29 cellular contexts compared by ENCODE assay signal in genomic region chr17:38317081-38317480, GRCh38. TPM values are rescaled to one million over a fixed set of nuclear protein-coding genes. Genes with fewer than 3 reads are reported as not detected.
DNase-seq lines count a peak whose midpoint lies in the region; ATAC-seq, FAIRE-seq and TF ChIP-seq lines count a peak whose summit lies in the region.
"Had no signal": no experiment of that assay in that cellular context is flagged by ENCODE, and none has a peak within 500 bp of the region (broad histone marks: within the 10 kb centered on the region; RNA-seq: fewer than 3 reads in every experiment).

No MANE protein-coding gene starts in this region.

- H2BK5ac ChIP-seq in IMR-90 (ENCODE audit: low read depth, low read length, poor library complexity, severe bottlenecking), result peak overlapping the region; percentile 67

- H2BK120ac ChIP-seq in IMR-90 (ENCODE audit: low read depth, low read length), result no peak overlapping the region

- H2AK5ac ChIP-seq in IMR-90 (ENCODE audit: low read depth, low read length), result no peak overlapping the region

- intact Hi-C loops in IMR-90 (cut with micrococcal nuclease), result no loop called here

- no peak overlapping the region for H2AK9ac ChIP-seq in IMR-90 (replicated peaks; ENCODE audit: low read depth, low read length, poor library complexity)

- H2BK15ac ChIP-seq in IMR-90 (ENCODE audit: low read depth, low read length), result no peak overlapping the region

- no peak for TF ChIP-seq RAD21 in IMR-90 (IDR thresholded peaks at IDR 0.05; ENCODE audit: low read length)

- H2AFZ ChIP-seq in GM23338 (no peak overlapping the region), IMR-90 (replicated peaks; ENCODE audit: low read length, poor library complexity) (no peak overlapping the region), keratinocyte (ENCODE audit: control insufficient read depth, low read length) (no peak overlapping the region)
- H2AFZ ChIP-seq: GM23248 had no signal

- no peak for TF ChIP-seq CTCF in GM23338 (conservative IDR thresholded peaks at IDR 0.05; ENCODE audit: low read depth in 2 of 2)
- no peak for TF ChIP-seq CTCF in IMR-90 (conservative IDR thresholded peaks at IDR 0.05; ENCODE audit: low read depth, low read length)
- TF ChIP-seq CTCF in endodermal cell (conservative IDR thresholded peaks at IDR 0.05), result no peak
- TF ChIP-seq CTCF in keratinocyte (optimal IDR thresholded peaks at IDR 0.05 in 1 of 3, IDR thresholded peaks at IDR 0.05 in 1 of 3, conservative IDR thresholded peaks at IDR 0.05 in 1 of 3; ENCODE audit: extremely low read depth in 1 of 3, insufficient read depth in 2 of 3, low read length in 3 of 3), result no peak

- H3K23ac ChIP-seq in IMR-90 (ENCODE audit: low read depth, low read length), result peak overlapping the region; percentile 49; the same call in 1 of the 2 replicates

- no peak overlapping the region for H2BK20ac ChIP-seq in IMR-90 (ENCODE audit: low read depth, low read length)

- no peaks in the 10 kb centered on the region for H3K9me1 ChIP-seq in IMR-90 (ENCODE audit: insufficient read depth, low read length)
- no peaks in the 10 kb centered on the region for H3K9me1 ChIP-seq in keratinocyte (ENCODE audit: control insufficient read depth, extremely low read depth, insufficient read depth, low read length)

- no peak for FAIRE-seq in keratinocyte (lab: Jason Lieb, UNC)
- FAIRE-seq: A549, GM18507 had no signal

- H3K79me1 ChIP-seq in IMR-90 (ENCODE audit: low read depth in 1 of 2, low read length in 2 of 2), result no peaks in the 10 kb centered on the region

- H4K20me1 ChIP-seq in GM23338 (replicated peaks; ENCODE audit: insufficient read depth), result no peaks in the 10 kb centered on the region
- H4K20me1 ChIP-seq in IMR-90 (ENCODE audit: insufficient read depth, low read length), result no peaks in the 10 kb centered on the region
- no peaks in the 10 kb centered on the region for H4K20me1 ChIP-seq in keratinocyte (ENCODE audit: control insufficient read depth, extremely low read depth, insufficient read depth, low read length)

- no peak overlapping the region for H3K4ac ChIP-seq in IMR-90 (ENCODE audit: low read depth, low read length)

- no CpG with 5 or more reads among the region's 3 CpGs for WGBS in IMR-90 (ENCODE audit: extremely low coverage in 2 of 2, insufficient read length in 1 of 2), 2 experiments
- WGBS in endodermal cell (ENCODE audit: insufficient coverage in 1 of 2, insufficient read length in 1 of 2), 2 experiments, result 92 to 100% methylated on average over 1 of the region's 3 CpGs

- H3K36me3 Mint-ChIP-seq in GM23338 (ENCODE audit: low read depth) (peaks cover 43% of the 10 kb centered on the region), endodermal cell (ENCODE audit: low read depth) (peaks cover 47% of the 10 kb centered on the region)
- peaks cover 27% of the 10 kb centered on the region for H3K36me3 Mint-ChIP-seq in activated T-cell treated with anti-CD3 and anti-CD28 coated beads, Interleukin-2, amount 50 U/mL, for 4 hours (ENCODE audit: insufficient read depth)

- peak overlapping the region; percentile 90; the same call in 1 of the 2 replicates for H4K5ac ChIP-seq in IMR-90 (ENCODE audit: low read depth, low read length)

- peak overlapping the region in 1 of 2 experiments; percentile 2; a peak in 1 of 4 replicates for H4K8ac ChIP-seq in IMR-90 (ENCODE audit: low read depth in 2 of 2, low read length in 2 of 2)

- TF ChIP-seq POLR2A in IMR-90 (IDR thresholded peaks at IDR 0.05; ENCODE audit: low read depth, low read length), result no peak

- H3K27ac ChIP-seq in GM23338 (ENCODE audit: low read depth), result peak overlapping the region; percentile 59; the same call in 1 of the 2 replicates
- no peak overlapping the region for H3K27ac ChIP-seq in IMR-90 (ENCODE audit: insufficient read depth, low read length)
- H3K27ac ChIP-seq in endodermal cell (ENCODE audit: low read depth, low read length), result no peak overlapping the region
- no peak overlapping the region for H3K27ac ChIP-seq in keratinocyte (ENCODE audit: control insufficient read depth, insufficient read depth, low read length)
- H3K27ac ChIP-seq: GM23248, HL-60, SJCRH30 had no signal

- in situ Hi-C loops in IMR-90 (cut with MboI; ENCODE audit: low sequenced_read_pairs), result no loop called here

- H3K27me3 ChIP-seq in GM23338 (ENCODE audit: insufficient read depth) (no peaks in the 10 kb centered on the region), IMR-90 (ENCODE audit: control insufficient read depth, insufficient read depth, low read length) (no peaks in the 10 kb centered on the region), endodermal cell (ENCODE audit: control insufficient read depth, insufficient read depth, low read length, poor library complexity, severe bottlenecking) (no peaks in the 10 kb centered on the region), keratinocyte (ENCODE audit: control insufficient read depth, extremely low read depth, insufficient read depth, low read length) (no peaks in the 10 kb centered on the region)
- H3K27me3 ChIP-seq: SJCRH30 had no signal

- H3K14ac ChIP-seq in IMR-90 (replicated peaks; ENCODE audit: low read depth, low read length), result no peak overlapping the region; the same call in 1 of the 2 replicates

- DNase-seq in GM23338 (ENCODE audit: low spot score) (no peak), IMR-90 (no peak), endodermal cell (no peak), keratinocyte (ENCODE audit: low read depth, low spot score) (no peak)
- no peak for DNase-seq in activated T-cell treated with anti-CD3 and anti-CD28 coated beads, Interleukin-2, amount 50 U/mL, for 4 hours
- DNase-seq: C1 segment of cervical spinal cord; CD4-positive, alpha-beta memory T cell; COR-L47; DMS53; GM23248; Karpas-422; NCI-H1092; NCI-H1436 treated with DMSO at 0.1 percent for 48 hours; NCI-H187 treated with DMSO at 0.1 percent for 48 hours; NCI-H524 treated with DMSO at 0.1 percent for 48 hours; NCI-H774; NK-92 treated with Interleukin-12 subunit alpha and Interleukin-12 subunit beta, amount 100 ng/mL, for 24 hours; PC-3; SJCRH30 had no signal

- POLR2A ChIA-PET in IMR-90 (lab: Charles Lee; ENCODE audit: unreplicated experiment), result no interaction called here

- H3K4me1 ChIP-seq in GM23338 (ENCODE audit: insufficient read depth) (no peaks in the 10 kb centered on the region), IMR-90 (ENCODE audit: control insufficient read depth, insufficient read depth, low read length) (peaks cover 1% of the 10 kb centered on the region; the same call in 1 of the 2 replicates), endodermal cell (ENCODE audit: control insufficient read depth, insufficient read depth, low read length) (no peaks in the 10 kb centered on the region), keratinocyte (ENCODE audit: control insufficient read depth, extremely low read depth, insufficient read depth, low read length) (peaks cover 19% of the 10 kb centered on the region)
- H3K4me1 ChIP-seq: HAP-1, SJCRH30 had no signal

- H3K4me2 ChIP-seq in GM23338 (no peak overlapping the region), IMR-90 (ENCODE audit: low read depth, low read length) (no peak overlapping the region), keratinocyte (ENCODE audit: control insufficient read depth, extremely low read depth, insufficient read depth, low read depth, low read length) (peak overlapping the region; percentile 7)
- H3K4me2 ChIP-seq: A549 had no signal

- dilution Hi-C loops in IMR-90 (cut with HindIII; ENCODE audit: low sequenced_read_pairs, unreplicated experiment) (no loop called here), keratinocyte (cut with MboI; ENCODE audit: extremely low pct_ligation_motif_present, low sequenced_read_pairs) (no loop called here)

- CTCF ChIA-PET in IMR-90 (lab: Yijun Ruan, JAX), result no interaction called here

- H3K27me3 Mint-ChIP-seq in GM23338 (ENCODE audit: insufficient read depth, low read depth, poor library complexity), result peaks cover 7% of the 10 kb centered on the region
- H3K27me3 Mint-ChIP-seq in endodermal cell (ENCODE audit: insufficient read depth), result no peaks in the 10 kb centered on the region
- H3K27me3 Mint-ChIP-seq in activated T-cell treated with anti-CD3 and anti-CD28 coated beads, Interleukin-2, amount 50 U/mL, for 4 hours (ENCODE audit: low read depth), result no peaks in the 10 kb centered on the region
- H3K27me3 Mint-ChIP-seq: CD4-positive, alpha-beta memory T cell had no signal

- ATAC-seq in GM23338, result no peak
- ATAC-seq in IMR-90 (ENCODE audit: low read depth), result no peak
- ATAC-seq in activated T-cell treated with anti-CD3 and anti-CD28 coated beads, Interleukin-2, amount 50 U/mL, for 4 hours, result no peak
- no peak for ATAC-seq in GM19397 (IDR thresholded peaks at IDR 0.05; ENCODE audit: unreplicated experiment)
- ATAC-seq in GM18520 (IDR thresholded peaks at IDR 0.05; ENCODE audit: unreplicated experiment), result no peak
- no peak for ATAC-seq in GM21576 (IDR thresholded peaks at IDR 0.05; ENCODE audit: unreplicated experiment)
- ATAC-seq: A549, PC-3, Right ventricle myocardium inferior, SK-N-SH treated with all-trans-retinoic acid at 6 μM for 48 hours had no signal

- H3K4me3 Mint-ChIP-seq in GM23338 (no peak overlapping the region), endodermal cell (no peak overlapping the region)
- H3K4me3 Mint-ChIP-seq in activated T-cell treated with anti-CD3 and anti-CD28 coated beads, Interleukin-2, amount 50 U/mL, for 4 hours, result no peak overlapping the region
- H3K4me3 Mint-ChIP-seq: CD4-positive, alpha-beta memory T cell had no signal

- H3K9ac ChIP-seq in IMR-90 (ENCODE audit: low read depth, low read length) (no peak overlapping the region), endodermal cell (ENCODE audit: extremely low read depth, low read length, poor library complexity, severe bottlenecking) (no peak overlapping the region), keratinocyte (ENCODE audit: control insufficient read depth, extremely low read depth, insufficient read depth, low read length) (no peak overlapping the region)
- H3K9ac ChIP-seq: GM23248 had no signal

- H3K9me2 ChIP-seq in GM23338 (ENCODE audit: insufficient read depth), result no peaks in the 10 kb centered on the region

- H3K79me2 ChIP-seq in GM23338 (replicated peaks; ENCODE audit: insufficient read depth) (no peaks in the 10 kb centered on the region), keratinocyte (ENCODE audit: control insufficient read depth, insufficient read depth, low read length) (no peaks in the 10 kb centered on the region)

- peak overlapping the region; percentile 68; the same call in 1 of the 2 replicates for H3K18ac ChIP-seq in IMR-90 (ENCODE audit: low read depth, low read length)

- H3K9me3 Mint-ChIP-seq in GM23338, result no peaks in the 10 kb centered on the region
- H3K9me3 Mint-ChIP-seq in endodermal cell, result no peaks in the 10 kb centered on the region
- no peaks in the 10 kb centered on the region for H3K9me3 Mint-ChIP-seq in activated T-cell treated with anti-CD3 and anti-CD28 coated beads, Interleukin-2, amount 50 U/mL, for 4 hours

- H3K27ac Mint-ChIP-seq in GM23338 (no peak overlapping the region; the same call in 1 of the 2 replicates), endodermal cell (peak overlapping the region; percentile 10)
- H3K27ac Mint-ChIP-seq: CD4-positive, alpha-beta memory T cell had no signal

- H4K91ac ChIP-seq in IMR-90 (ENCODE audit: insufficient read depth, low read depth, low read length), result no peak overlapping the region

- no peak overlapping the region for H3K56ac ChIP-seq in IMR-90 (ENCODE audit: extremely low read depth, insufficient read depth, low read length)

- H3K4me3 ChIP-seq in GM23338 (no peak overlapping the region), IMR-90 (ENCODE audit: insufficient read depth, low read depth, low read length) (no peak overlapping the region), endodermal cell (ENCODE audit: low read length) (no peak overlapping the region), keratinocyte (ENCODE audit: control insufficient read depth in 2 of 3, extremely low read depth in 1 of 3, insufficient read depth in 2 of 3, low read depth in 1 of 3, low read length in 3 of 3) (no peak overlapping the region)
- H3K4me3 ChIP-seq: A549, GM23248, HAP-1, SJCRH30 had no signal

- H3K4me1 Mint-ChIP-seq in GM23338 (no peaks in the 10 kb centered on the region), endodermal cell (no peaks in the 10 kb centered on the region)
- H3K4me1 Mint-ChIP-seq in activated T-cell treated with anti-CD3 and anti-CD28 coated beads, Interleukin-2, amount 50 U/mL, for 4 hours (ENCODE audit: low read depth), result no peaks in the 10 kb centered on the region
- H3K4me1 Mint-ChIP-seq: CD4-positive, alpha-beta memory T cell had no signal

- no TSS peak for BruUV-seq in IMR-90 (replicated peaks; lab: Mats Ljungman, UMichigan)

- H3K9me3 ChIP-seq in IMR-90 (ENCODE audit: control insufficient read depth, insufficient read depth, low read length) (no peaks in the 10 kb centered on the region), endodermal cell (ENCODE audit: control insufficient read depth, low read length) (no peaks in the 10 kb centered on the region), keratinocyte (ENCODE audit: control insufficient read depth, low read depth, low read length) (no peaks in the 10 kb centered on the region)
- H3K9me3 ChIP-seq: A549, HAP-1, SJCRH30 had no signal

- peaks cover 12% of the 10 kb centered on the region; the same call in 1 of the 2 replicates for H3K36me3 ChIP-seq in GM23338 (ENCODE audit: insufficient read depth)
- peaks cover 14% of the 10 kb centered on the region for H3K36me3 ChIP-seq in IMR-90 (ENCODE audit: control insufficient read depth, insufficient read depth, low read length)
- H3K36me3 ChIP-seq in endodermal cell (ENCODE audit: control insufficient read depth, insufficient read depth, low read length), result peaks cover 31% of the 10 kb centered on the region
- H3K36me3 ChIP-seq in keratinocyte (ENCODE audit: control insufficient read depth in 2 of 2, extremely low read depth in 1 of 2, insufficient read depth in 2 of 2, low read length in 2 of 2), result peaks cover 2 to 5% of the 10 kb centered on the region in 2 experiments

- H3F3A ChIP-seq in GM23338 (replicated peaks; ENCODE audit: low read depth), result 0 out of 2 replicates have a peak, but pooled peaks cover 3% of the 10 kb centered on the region

RNA-seq across cellular contexts. Expression of gene MRPL45, which starts 20.1 kb away (rescaled TPM):
- 63.9 and 65.7 TPM in 2 replicates for total RNA-seq in GM23338 (2014; rRNA removed; shearing (Covaris generic))
- polyA plus RNA-seq in GM23338 (2016; fragmentation: Nextera tagmentation; extraction: Ambion mirVana), result 42.6 and 43.5 TPM in 2 replicates
- total RNA-seq in IMR-90 (2012; rRNA removed), result 44.2 and 46.8 TPM in 2 replicates
- 36.3 and 39.6 TPM in 2 replicates for polyA plus RNA-seq in IMR-90 (2012; rRNA removed)
- polyA plus RNA-seq in IMR-90 (2012; cell fraction: cytosol; rRNA removed), result 15.4 and 41.7 TPM in 2 replicates
- polyA plus RNA-seq in IMR-90 (2012; cell fraction: nucleus; rRNA removed; ENCODE audit: low replicate concordance), result 4.9 and 23.6 TPM in 2 replicates
- total RNA-seq in endodermal cell, result 10 to 100 TPM; 48.8 to 51.9 TPM
- 49.7 TPM for polyA plus RNA-seq in endodermal cell (2013, experiment 1 of 2)
- polyA plus RNA-seq in endodermal cell (2013, experiment 2 of 2), result 47.2 TPM
- polyA plus RNA-seq in keratinocyte, result 47.4 to 64.9 TPM (median 53.3 TPM) in 3 replicates
- polyA plus RNA-seq in keratinocyte (2011; ENCODE audit: low read depth), result 35.5 TPM
- 50.6 and 71.3 TPM in 2 replicates for polyA plus RNA-seq in keratinocyte (2011; cell fraction: cytosol; rRNA removed)
- polyA plus RNA-seq in keratinocyte (2011; cell fraction: nucleus; rRNA removed), result 33.2 and 38.5 TPM in 2 replicates
- polyA plus RNA-seq in keratinocyte (2012; ENCODE audit: low replicate concordance), result 33.2 and 33.8 TPM in 2 replicates
- polyA minus RNA-seq in keratinocyte, result 17.3 to 40.7 TPM (median 37.4 TPM) in 3 replicates
- 18.6 TPM for polyA minus RNA-seq in keratinocyte (2011; cell fraction: cytosol; rRNA and poly(A)+ RNA removed)
- 9.8 and 12.3 TPM in 2 replicates for polyA minus RNA-seq in keratinocyte (2011; cell fraction: nucleus; rRNA and poly(A)+ RNA removed)
- 10 to 100 TPM; 55.6 to 56.5 (median 55.9) TPM for total RNA-seq in activated T-cell treated with anti-CD3 and anti-CD28 coated beads, Interleukin-2, amount 50 U/mL, for 4 hours

RNA-seq across cellular contexts. Expression of gene GPR179, which starts 26.7 kb away (rescaled TPM):
- 0.03 and 0.04 TPM in 2 replicates for total RNA-seq in GM23338 (2014; rRNA removed; shearing (Covaris generic))
- polyA plus RNA-seq in GM23338 (2016; fragmentation: Nextera tagmentation; extraction: Ambion mirVana) (0.03 TPM in 2 replicates), IMR-90 (2012; rRNA removed) (not detected in 2 replicates), keratinocyte (0.01 TPM in 2 of 3 replicates, not detected in the other)
- total RNA-seq in IMR-90 (2012; rRNA removed) (not detected in 2 replicates), endodermal cell (not detected)
- under 0.01 and 0.01 TPM in 2 replicates for polyA plus RNA-seq in IMR-90 (2012; cell fraction: cytosol; rRNA removed)
- 0.03 and 0.04 TPM in 2 replicates for polyA plus RNA-seq in IMR-90 (2012; cell fraction: nucleus; rRNA removed; ENCODE audit: low replicate concordance)
- polyA plus RNA-seq in endodermal cell (2013, experiment 1 of 2), result not detected
- polyA plus RNA-seq in endodermal cell (2013, experiment 2 of 2), result 0.04 TPM
- polyA plus RNA-seq in keratinocyte (2011; ENCODE audit: low read depth), result not detected
- not detected in 2 replicates for polyA plus RNA-seq in keratinocyte (2011; cell fraction: cytosol; rRNA removed)
- polyA plus RNA-seq in keratinocyte (2011; cell fraction: nucleus; rRNA removed), result 0.04 and 0.05 TPM in 2 replicates
- polyA plus RNA-seq in keratinocyte (2012; ENCODE audit: low replicate concordance), result 0.06 TPM in 1 of 2 replicates, not detected in the other
- polyA minus RNA-seq in keratinocyte, result 0.03 TPM in 1 of 3 replicates, not detected in the others
- not detected for polyA minus RNA-seq in keratinocyte (2011; cell fraction: cytosol; rRNA and poly(A)+ RNA removed)
- polyA minus RNA-seq in keratinocyte (2011; cell fraction: nucleus; rRNA and poly(A)+ RNA removed), result not detected in 2 replicates
- total RNA-seq in activated T-cell treated with anti-CD3 and anti-CD28 coated beads, Interleukin-2, amount 50 U/mL, for 4 hours, result under 1 TPM in 2 of 3 donors, not detected in 1; 0.03 TPM
- total RNA-seq: G401, GM23248, PC-3, Right ventricle myocardium inferior, SJCRH30 had no signal
- polyA plus RNA-seq: CD4-positive, alpha-beta memory T cell; GM23248 had no signal

RNA-seq across cellular contexts. Expression of gene SOCS7, which starts 34.6 kb away (rescaled TPM):
- total RNA-seq in GM23338 (2014; rRNA removed; shearing (Covaris generic)), result 26.1 and 29.2 TPM in 2 replicates
- 5.0 and 5.1 TPM in 2 replicates for polyA plus RNA-seq in GM23338 (2016; fragmentation: Nextera tagmentation; extraction: Ambion mirVana)
- total RNA-seq in IMR-90 (2012; rRNA removed), result 6.5 and 7.5 TPM in 2 replicates
- 6.8 and 9.2 TPM in 2 replicates for polyA plus RNA-seq in IMR-90 (2012; rRNA removed)
- 3.7 TPM in 2 replicates for polyA plus RNA-seq in IMR-90 (2012; cell fraction: cytosol; rRNA removed)
- 13.4 and 14.2 TPM in 2 replicates for polyA plus RNA-seq in IMR-90 (2012; cell fraction: nucleus; rRNA removed; ENCODE audit: low replicate concordance)
- total RNA-seq in endodermal cell, result 10 to 100 TPM; 24.4 to 28.1 TPM
- 18.4 TPM for polyA plus RNA-seq in endodermal cell (2013, experiment 1 of 2)
- 16.2 TPM for polyA plus RNA-seq in endodermal cell (2013, experiment 2 of 2)
- polyA plus RNA-seq in keratinocyte, result 7.5 to 9.2 TPM (median 7.9 TPM) in 3 replicates
- 2.7 TPM for polyA plus RNA-seq in keratinocyte (2011; ENCODE audit: low read depth)
- polyA plus RNA-seq in keratinocyte (2011; cell fraction: cytosol; rRNA removed), result 6.9 and 7.7 TPM in 2 replicates
- polyA plus RNA-seq in keratinocyte (2011; cell fraction: nucleus; rRNA removed), result 20.0 and 22.0 TPM in 2 replicates
- 9.4 TPM in 2 replicates for polyA plus RNA-seq in keratinocyte (2012; ENCODE audit: low replicate concordance)
- 19.4 to 28.7 TPM (median 20.1 TPM) in 3 replicates for polyA minus RNA-seq in keratinocyte
- polyA minus RNA-seq in keratinocyte (2011; cell fraction: cytosol; rRNA and poly(A)+ RNA removed), result 14.0 TPM
- polyA minus RNA-seq in keratinocyte (2011; cell fraction: nucleus; rRNA and poly(A)+ RNA removed), result 11.5 and 18.2 TPM in 2 replicates
- 10 to 100 TPM; 32.2 to 33.2 (median 32.8) TPM for total RNA-seq in activated T-cell treated with anti-CD3 and anti-CD28 coated beads, Interleukin-2, amount 50 U/mL, for 4 hours
